ENCODE assay signal across 18 cellular contexts in genomic region chr18:23406271-23406787, GRCh38. TPM values are rescaled to one million over a fixed set of nuclear protein-coding genes. Genes with fewer than 3 reads are reported as not detected.
A peak's percentile ranks its signal among the peaks of the same experiment; 100 is the strongest.
DNase-seq lines count a peak whose midpoint lies in the region; ATAC-seq and TF ChIP-seq lines count a peak whose summit lies in the region.
"Had no signal": no experiment of that assay in that cellular context is flagged by ENCODE, and none has a peak within 500 bp of the region (broad histone marks: within the 10 kb centered on the region; RNA-seq: fewer than 3 reads in every experiment).

No MANE protein-coding gene starts in this region.

- no peak overlapping the region for H3K4me3 Mint-ChIP-seq in Caco-2 (ENCODE audit: unreplicated experiment)
- no peak overlapping the region for H3K4me3 Mint-ChIP-seq in chondrocyte (ENCODE audit: unreplicated experiment)
- H3K4me3 Mint-ChIP-seq in osteocyte (ENCODE audit: unreplicated experiment) = no peak overlapping the region
- H3K4me3 Mint-ChIP-seq: activated naive CD8-positive, alpha-beta T cell treated with anti-CD3 and anti-CD28 coated beads, Interleukin-2, amount 50 U/mL, for 24 hours had no signal

- H4K5ac ChIP-seq in IMR-90 (ENCODE audit: low read depth, low read length) = no peak overlapping the region

- H3K9me1 ChIP-seq in IMR-90 (ENCODE audit: insufficient read depth, low read length) = peaks cover 5% of the 10 kb centered on the region

- H3K9ac ChIP-seq in IMR-90 (ENCODE audit: low read depth, low read length) (no peak overlapping the region), liver (ENCODE audit: low read depth in 1 of 2, low read length in 2 of 2) (no peak overlapping the region)
- H3K9ac ChIP-seq: KMS-11 had no signal

- TF ChIP-seq POLR2A in IMR-90 (IDR thresholded peaks at IDR 0.05; ENCODE audit: low read depth, low read length) (no peak), esophagus squamous epithelium (IDR thresholded peaks at IDR 0.05) (no peak)

- no peak overlapping the region for H3K27ac ChIP-seq in IMR-90 (ENCODE audit: insufficient read depth, low read length)
- no peak overlapping the region for H3K27ac ChIP-seq in liver (ENCODE audit: low read depth in 1 of 2, low read length in 2 of 2)
- H3K27ac ChIP-seq in esophagus squamous epithelium = peak overlapping the region in 2 of 4 donors; percentile 3 to 8
- H3K27ac ChIP-seq: KMS-11 had no signal

- H3K4me1 Mint-ChIP-seq in Caco-2 (ENCODE audit: low read depth, unreplicated experiment) (peaks cover 7% of the 10 kb centered on the region), chondrocyte (ENCODE audit: low read depth) (peaks cover 21% of the 10 kb centered on the region), osteocyte (ENCODE audit: unreplicated experiment) (peaks cover 26% of the 10 kb centered on the region)
- H3K4me1 Mint-ChIP-seq: activated naive CD8-positive, alpha-beta T cell treated with anti-CD3 and anti-CD28 coated beads, Interleukin-2, amount 50 U/mL, for 24 hours had no signal

- TF ChIP-seq RAD21 in IMR-90 (IDR thresholded peaks at IDR 0.05; ENCODE audit: low read length) = no peak
- TF ChIP-seq RAD21 in liver (IDR thresholded peaks at IDR 0.05) = no peak

- H3K4me1 ChIP-seq in Caco-2 (peaks cover 22% of the 10 kb centered on the region), IMR-90 (ENCODE audit: control insufficient read depth, insufficient read depth, low read length) (peaks cover 6% of the 10 kb centered on the region), liver (ENCODE audit: control insufficient read depth in 4 of 4, insufficient read depth in 4 of 4, low read length in 3 of 4) (peaks cover 0 to 9% (median 3%) of the 10 kb centered on the region in 4 donors), esophagus squamous epithelium (peaks cover 0 to 11% (median 0%) of the 10 kb centered on the region in 3 donors)

- H3K9me3 Mint-ChIP-seq in Caco-2 (ENCODE audit: unreplicated experiment) (no peaks in the 10 kb centered on the region), chondrocyte (ENCODE audit: low read depth) (no peaks in the 10 kb centered on the region), osteocyte (ENCODE audit: unreplicated experiment) (no peaks in the 10 kb centered on the region)
- H3K9me3 Mint-ChIP-seq: activated naive CD8-positive, alpha-beta T cell treated with anti-CD3 and anti-CD28 coated beads, Interleukin-2, amount 50 U/mL, for 24 hours had no signal

- no peak overlapping the region for H3K23ac ChIP-seq in IMR-90 (ENCODE audit: low read depth, low read length)

- no peak overlapping the region for H3K27ac Mint-ChIP-seq in Caco-2 (ENCODE audit: unreplicated experiment)
- H3K27ac Mint-ChIP-seq in chondrocyte (ENCODE audit: unreplicated experiment) = peak overlapping the region; percentile 29
- H3K27ac Mint-ChIP-seq in osteocyte (ENCODE audit: unreplicated experiment) = no peak overlapping the region
- H3K27ac Mint-ChIP-seq: activated naive CD8-positive, alpha-beta T cell treated with anti-CD3 and anti-CD28 coated beads, Interleukin-2, amount 50 U/mL, for 24 hours had no signal

- no peak overlapping the region for H2BK5ac ChIP-seq in IMR-90 (ENCODE audit: low read depth, low read length, poor library complexity, severe bottlenecking)

- no peak overlapping the region for H3K4me2 ChIP-seq in IMR-90 (ENCODE audit: low read depth, low read length)
- H3K4me2 ChIP-seq: KMS-11 had no signal

- no peak overlapping the region for H2BK120ac ChIP-seq in IMR-90 (ENCODE audit: low read depth, low read length)

- TF ChIP-seq CTCF in Caco-2 (IDR thresholded peaks at IDR 0.05; ENCODE audit: insufficient read depth in 1 of 2, low read depth in 1 of 2, low read length in 1 of 2, severe bottlenecking in 1 of 2, unreplicated experiment in 1 of 2) (no peak), IMR-90 (conservative IDR thresholded peaks at IDR 0.05; ENCODE audit: low read depth, low read length) (no peak), chondrocyte (IDR thresholded peaks at IDR 0.05) (no peak), liver (IDR thresholded peaks at IDR 0.05; ENCODE audit: low read depth, low read length, missing input control) (no peak), osteocyte (IDR thresholded peaks at IDR 0.05) (no peak), esophagus squamous epithelium (IDR thresholded peaks at IDR 0.05) (no peak)

- H3K36me3 Mint-ChIP-seq in Caco-2 (ENCODE audit: insufficient read depth, unreplicated experiment) = peaks cover 5% of the 10 kb centered on the region
- peaks cover 5% of the 10 kb centered on the region for H3K36me3 Mint-ChIP-seq in chondrocyte (ENCODE audit: low read depth)
- peaks cover 4% of the 10 kb centered on the region for H3K36me3 Mint-ChIP-seq in osteocyte (ENCODE audit: unreplicated experiment)

- CTCF ChIA-PET in Caco-2 (lab: Charles Lee) = interaction anchor here (0.6 kb wide), 1 partner anchor 11 kb away, joined by 3 read pairs; no protein-coding TSS in a partner anchor
- CTCF ChIA-PET in IMR-90 (lab: Yijun Ruan, JAX) = no interaction called here

- no peak overlapping the region for H2BK20ac ChIP-seq in IMR-90 (ENCODE audit: low read depth, low read length)

- no CpG with 5 or more reads among the region's 2 CpGs for WGBS in IMR-90 (ENCODE audit: extremely low coverage in 2 of 2, insufficient read length in 1 of 2), 2 experiments
- 57% methylated on average over 2 of the region's 2 CpGs for WGBS in liver
- WGBS in esophagus squamous epithelium, 2 donors = 61 to 63% methylated on average over 2 of the region's 2 CpGs

- H4K20me1 ChIP-seq in IMR-90 (ENCODE audit: insufficient read depth, low read length) = no peaks in the 10 kb centered on the region

- no peak overlapping the region for H4K91ac ChIP-seq in IMR-90 (ENCODE audit: insufficient read depth, low read depth, low read length)

- H3K4me3 ChIP-seq in Caco-2 (ENCODE audit: low read depth, low read length) (no peak overlapping the region), IMR-90 (ENCODE audit: insufficient read depth, low read depth, low read length) (no peak overlapping the region), liver (ENCODE audit: low read depth in 1 of 3, low read length in 3 of 3) (no peak overlapping the region), esophagus squamous epithelium (no peak overlapping the region)
- H3K4me3 ChIP-seq: lung had no signal

- POLR2A ChIA-PET in Caco-2 (lab: Charles Lee) (interaction anchor here (0.6 kb wide), 1 partner anchor 549 kb away, joined by 4 read pairs; no protein-coding TSS in a partner anchor), IMR-90 (lab: Charles Lee; ENCODE audit: unreplicated experiment) (interaction anchor here (0.6 kb wide), 1 partner anchor 164 kb away, joined by 5 read pairs; no protein-coding TSS in a partner anchor)

- H3K56ac ChIP-seq in IMR-90 (ENCODE audit: extremely low read depth, insufficient read depth, low read length) = no peak overlapping the region

- no peak overlapping the region for H3K18ac ChIP-seq in IMR-90 (ENCODE audit: low read depth, low read length)

- no peaks in the 10 kb centered on the region for H3K36me3 ChIP-seq in Caco-2 (ENCODE audit: control insufficient read depth, insufficient read depth, low read length)
- H3K36me3 ChIP-seq in IMR-90 (ENCODE audit: control insufficient read depth, insufficient read depth, low read length) = no peaks in the 10 kb centered on the region
- no peaks in the 10 kb centered on the region for H3K36me3 ChIP-seq in liver (ENCODE audit: control insufficient read depth in 4 of 4, insufficient read depth in 3 of 4, low read depth in 1 of 4, low read length in 3 of 4)
- H3K36me3 ChIP-seq in esophagus squamous epithelium = no peaks in the 10 kb centered on the region

- no peak overlapping the region for H4K8ac ChIP-seq in IMR-90 (ENCODE audit: low read depth in 2 of 2, low read length in 2 of 2)

- in situ Hi-C loops in IMR-90 (cut with MboI; ENCODE audit: low sequenced_read_pairs) = no loop called here

- 0 out of 2 replicates have a peak overlapping the region, but pooled peaks have one; percentile 1 for H3K14ac ChIP-seq in IMR-90 (replicated peaks; ENCODE audit: low read depth, low read length)

- H3K4ac ChIP-seq in IMR-90 (ENCODE audit: low read depth, low read length) = no peak overlapping the region

- intact Hi-C loops in Caco-2 (cut with micrococcal nuclease; ENCODE audit: unreplicated experiment) = loop anchor here (10.0 kb wide), 1 partner anchor 152 kb away; no protein-coding TSS in a partner anchor
- intact Hi-C loops in IMR-90 (cut with micrococcal nuclease) = no loop called here
- intact Hi-C loops in esophagus squamous epithelium (cut with DNase I) = no loop called here

- H2AK5ac ChIP-seq in IMR-90 (ENCODE audit: low read depth, low read length) = no peak overlapping the region

- peaks cover 4 to 15% of the 10 kb centered on the region in 2 experiments; a peak in 3 of 4 replicates for H3K79me1 ChIP-seq in IMR-90 (ENCODE audit: low read depth in 1 of 2, low read length in 2 of 2)

- peak; percentile 36 to 54 for DNase-seq in Caco-2
- DNase-seq in IMR-90 = peak; percentile 40
- no peak for DNase-seq in chondrocyte (ENCODE audit: low spot score)
- DNase-seq in osteocyte (ENCODE audit: extremely low spot score, unreplicated experiment) = no peak
- DNase-seq in esophagus squamous epithelium (lab: John Stamatoyannopoulos, UW) = no peak
- no peak for DNase-seq in stimulated activated CD8-positive, alpha-beta memory T cell treated with anti-CD3 and anti-CD28 coated beads, Interleukin-4, amount 100 ng/mL, for 48 hours
- DNase-seq: activated CD4-positive, alpha-beta T cell treated with anti-CD3 and anti-CD28 coated beads, Interleukin-2, amount 50 U/mL, for 4 hours; activated naive CD8-positive, alpha-beta T cell treated with anti-CD3 and anti-CD28 coated beads, Interleukin-2, amount 50 U/mL, for 24 hours; DMS79 treated with DMSO at 0.1 percent for 48 hours; NCI-H146; retina; stimulated activated CD4-positive, alpha-beta T cell treated with anti-CD3 and anti-CD28 coated beads, Interleukin-4, amount 100 ng/mL, for 24 hours had no signal

- no peak overlapping the region for H2AFZ ChIP-seq in IMR-90 (replicated peaks; ENCODE audit: low read length, poor library complexity)

- dilution Hi-C loops in IMR-90 (cut with HindIII; ENCODE audit: low sequenced_read_pairs, unreplicated experiment) = no loop called here

- peak; percentile 63; the same call in 1 of the 2 replicates for ATAC-seq in IMR-90 (ENCODE audit: low read depth)
- no peak for ATAC-seq in HG02852 (IDR thresholded peaks at IDR 0.05; ENCODE audit: unreplicated experiment)
- ATAC-seq: activated naive CD8-positive, alpha-beta T cell treated with anti-CD3 and anti-CD28 coated beads, Interleukin-2, amount 50 U/mL, for 24 hours; HCT116; SK-N-SH treated with all-trans-retinoic acid at 6 μM for 48 hours had no signal

- no peaks in the 10 kb centered on the region for H3K27me3 Mint-ChIP-seq in Caco-2 (ENCODE audit: insufficient read depth, unreplicated experiment)
- no peaks in the 10 kb centered on the region for H3K27me3 Mint-ChIP-seq in chondrocyte (ENCODE audit: low read depth)
- no peaks in the 10 kb centered on the region for H3K27me3 Mint-ChIP-seq in osteocyte (ENCODE audit: unreplicated experiment)
- H3K27me3 Mint-ChIP-seq: activated naive CD8-positive, alpha-beta T cell treated with anti-CD3 and anti-CD28 coated beads, Interleukin-2, amount 50 U/mL, for 24 hours had no signal

- H3K9me3 ChIP-seq in Caco-2 (no peaks in the 10 kb centered on the region), IMR-90 (ENCODE audit: control insufficient read depth, insufficient read depth, low read length) (no peaks in the 10 kb centered on the region), liver (ENCODE audit: control insufficient read depth in 4 of 4, low read length in 3 of 4) (no peaks in the 10 kb centered on the region), esophagus squamous epithelium (no peaks in the 10 kb centered on the region)

- H3K27me3 ChIP-seq in Caco-2 (replicated peaks; ENCODE audit: control insufficient read depth, insufficient read depth, low read length) (no peaks in the 10 kb centered on the region), IMR-90 (ENCODE audit: control insufficient read depth, insufficient read depth, low read length) (no peaks in the 10 kb centered on the region), liver (ENCODE audit: control insufficient read depth in 4 of 4, insufficient read depth in 4 of 4, low read length in 3 of 4) (no peaks in the 10 kb centered on the region), esophagus squamous epithelium (no peaks in the 10 kb centered on the region)

- no TSS peak for BruUV-seq in Caco-2 (replicated peaks; lab: Mats Ljungman, UMichigan)
- BruUV-seq in IMR-90 (replicated peaks; lab: Mats Ljungman, UMichigan) = no TSS peak

- no peak overlapping the region for H2BK15ac ChIP-seq in IMR-90 (ENCODE audit: low read depth, low read length)

- no peak overlapping the region for H2AK9ac ChIP-seq in IMR-90 (replicated peaks; ENCODE audit: low read depth, low read length, poor library complexity)

RNA-seq across cellular contexts. Expression of gene RIOK3, which starts 46.8 kb away (rescaled TPM):
- total RNA-seq in Caco-2 (2022) (28.1 and 32.4 TPM in 2 replicates), IMR-90 (2012; rRNA removed) (38.9 and 61.4 TPM in 2 replicates), chondrocyte (50.3 to 51.5 TPM (median 51.4 TPM) in 3 replicates), liver (100 to 1,000 TPM in 1 of 2 donors, 10 to 100 TPM in 1; 52.1 to 104 TPM), osteocyte (54.7 and 55.7 TPM in 2 replicates), esophagus squamous epithelium (100 to 1,000 TPM in 1 of 4 donors, 10 to 100 TPM in 3; 58.4 to 140 (median 84.4) TPM)
- polyA plus RNA-seq in IMR-90 (2012; rRNA removed) (18.1 and 21.5 TPM in 2 replicates), liver (10 to 100 TPM; 29.9 to 33.4 TPM)
- polyA plus RNA-seq in IMR-90 (2012; cell fraction: cytosol; rRNA removed) = 4.7 and 14.1 TPM in 2 replicates
- polyA plus RNA-seq in IMR-90 (2012; cell fraction: nucleus; rRNA removed; ENCODE audit: low replicate concordance) = 36.7 and 41.9 TPM in 2 replicates

Comparison
In these comparisons a context has a peak if more than half of its experiments do, and no peak if none do; other contexts are left out.
1. DNase-seq: peak in Caco-2 (2 of 2) and IMR-90 (single experiment); none in chondrocyte (single experiment), osteocyte (single experiment), esophagus squamous epithelium (single experiment) and stimulated activated CD8-positive, alpha-beta memory T cell treated with anti-CD3 and anti-CD28 coated beads, Interleukin-4, amount 100 ng/mL, for 48 hours (single experiment).